Comparison of ENCODE assay signal across 24 cellular contexts in the genomic region with DNA sequence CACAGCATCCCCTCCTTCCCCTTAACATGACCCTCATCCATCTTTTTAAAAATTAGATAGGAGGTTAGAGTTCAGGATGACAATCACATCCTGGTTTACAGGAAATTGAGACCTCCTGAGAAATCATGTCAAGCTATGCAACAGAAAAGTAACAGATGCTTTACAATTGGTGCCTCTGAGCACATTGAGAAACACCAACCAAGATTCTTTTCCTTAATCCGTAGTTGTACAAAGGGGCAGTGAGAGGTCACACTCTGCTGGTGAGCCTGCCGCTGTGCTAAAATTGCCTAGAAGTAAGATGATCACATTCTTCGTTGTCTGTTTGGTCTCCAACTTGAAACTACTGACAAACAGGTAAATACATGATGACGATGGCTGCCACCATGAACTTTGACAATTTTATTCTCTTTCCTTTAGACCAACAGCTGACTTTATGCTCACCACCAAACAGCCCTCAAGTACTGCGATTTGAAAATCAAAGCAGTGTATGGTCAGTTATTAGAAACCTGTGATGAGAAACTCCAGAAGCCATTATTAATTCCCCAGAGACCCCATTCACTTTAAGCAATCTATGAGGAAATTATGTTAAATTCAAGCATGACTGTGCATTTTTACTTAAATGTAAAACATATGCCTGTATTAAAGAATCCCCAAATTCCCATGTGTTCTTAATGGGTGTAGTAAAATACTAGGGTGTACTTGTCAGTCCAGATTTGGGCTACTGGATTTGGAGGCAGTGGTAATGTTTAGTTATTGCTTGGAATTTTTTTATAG.
DNase-seq lines count a peak whose midpoint lies in the region; TF ChIP-seq lines count a peak whose summit lies in the region.
"Had no signal": no experiment of that assay in that cellular context is flagged by ENCODE, and none has a peak within 500 bp of the region (broad histone marks: within the 10 kb centered on the region; RNA-seq: fewer than 3 reads in every experiment).

No MANE protein-coding gene starts in this region.

- H3K4me1 Mint-ChIP-seq in neural progenitor cell: peaks cover 23% of the 10 kb centered on the region
- peaks cover 2% of the 10 kb centered on the region for H3K4me1 Mint-ChIP-seq in activated CD4-positive, alpha-beta T cell treated with anti-CD3 and anti-CD28 coated beads, Interleukin-2, amount 10 ng/mL, durations not matched to agents 24 days and 14 days
- H3K4me1 Mint-ChIP-seq: activated CD4-positive, alpha-beta T cell treated with anti-CD3 and anti-CD28 coated beads for 36 hours; activated CD8-positive, alpha-beta memory T cell treated with anti-CD3 and anti-CD28 coated beads, Interleukin-2, amount 10 ng/mL, durations not matched to agents 7 days and 5 days; activated naive CD8-positive, alpha-beta T cell treated with anti-CD3 and anti-CD28 coated beads for 36 hours; activated T-helper 17 cell treated with anti-CD3 and anti-CD28 coated beads, Interleukin-2, amount 50 U/mL, for 72 hours; CD8-positive, alpha-beta memory T cell; T-cell had no signal

- H3K4me1 ChIP-seq in BLaER1 (peaks cover 28% of the 10 kb centered on the region), SJCRH30 (peaks cover 49% of the 10 kb centered on the region), esophagus muscularis mucosa (no peaks in the 10 kb centered on the region), neural progenitor cell (peaks cover 25% of the 10 kb centered on the region)

- peak in 1 of 2 experiments; percentile 58 for DNase-seq in SJCRH30
- peak; percentile 47 for DNase-seq in esophagus muscularis mucosa (ENCODE audit: extremely low spot score)
- peak; percentile 35 for DNase-seq in neural progenitor cell (ENCODE audit: low spot score)
- DNase-seq in HPDE6-E6E7 (ENCODE audit: extremely low spot score): no peak
- DNase-seq in SHP77 (lab: John Stamatoyannopoulos, UW): no peak
- no peak for DNase-seq in activated naive CD4-positive, alpha-beta T cell treated with anti-CD3 and anti-CD28 coated beads, Interleukin-2, amount 50 U/mL, for 16 hours
- no peak for DNase-seq in activated CD4-positive, alpha-beta T cell treated with anti-CD3 and anti-CD28 coated beads, Interleukin-2, amount 10 ng/mL, durations not matched to agents 24 days and 14 days
- DNase-seq: activated CD4-positive, alpha-beta T cell treated with anti-CD3 and anti-CD28 coated beads for 36 hours; activated CD8-positive, alpha-beta memory T cell treated with anti-CD3 and anti-CD28 coated beads, Interleukin-2, amount 10 ng/mL, durations not matched to agents 7 days and 5 days; activated naive CD8-positive, alpha-beta T cell treated with anti-CD3 and anti-CD28 coated beads for 36 hours; CD8-positive, alpha-beta memory T cell; dermis blood vessel endothelial cell; midbrain; NCI-H1105 treated with DMSO at 0.1 percent for 48 hours; NCI-H2107; NCI-H510A treated with DMSO at 0.1 percent for 48 hours; stimulated activated naive CD4-positive, alpha-beta T cell; T-cell had no signal

- H3K4me3 Mint-ChIP-seq in neural progenitor cell: no peak overlapping the region
- no peak overlapping the region for H3K4me3 Mint-ChIP-seq in activated CD4-positive, alpha-beta T cell treated with anti-CD3 and anti-CD28 coated beads, Interleukin-2, amount 10 ng/mL, durations not matched to agents 24 days and 14 days
- H3K4me3 Mint-ChIP-seq: activated CD4-positive, alpha-beta T cell treated with anti-CD3 and anti-CD28 coated beads for 36 hours; activated CD8-positive, alpha-beta memory T cell treated with anti-CD3 and anti-CD28 coated beads, Interleukin-2, amount 10 ng/mL, durations not matched to agents 7 days and 5 days; activated naive CD8-positive, alpha-beta T cell treated with anti-CD3 and anti-CD28 coated beads for 36 hours; activated T-helper 17 cell treated with anti-CD3 and anti-CD28 coated beads, Interleukin-2, amount 50 U/mL, for 72 hours; brain; CD8-positive, alpha-beta memory T cell; nephron; T-cell had no signal

- TF ChIP-seq CTCF in esophagus muscularis mucosa (IDR thresholded peaks at IDR 0.05) (no peak), neural progenitor cell (IDR thresholded peaks at IDR 0.05) (no peak)

- H2AFZ ChIP-seq in neural progenitor cell (replicated peaks): no peak overlapping the region

- TF ChIP-seq POLR2A in esophagus muscularis mucosa (IDR thresholded peaks at IDR 0.05; ENCODE audit: low read depth): no peak

- peaks cover 9% of the 10 kb centered on the region for H3F3A ChIP-seq in neural progenitor cell (ENCODE audit: low read depth)

- 85% methylated on average over 5 of the region's 5 CpGs for WGBS in esophagus muscularis mucosa

- H3K4me2 ChIP-seq in BLaER1 (peak overlapping the region; percentile 43), neural progenitor cell (no peak overlapping the region)

- no peaks in the 10 kb centered on the region for H4K20me1 ChIP-seq in BLaER1
- no peaks in the 10 kb centered on the region for H4K20me1 ChIP-seq in neural progenitor cell (ENCODE audit: low read depth)

- peak overlapping the region; percentile 70 for H3K27ac Mint-ChIP-seq in neural progenitor cell
- no peak overlapping the region for H3K27ac Mint-ChIP-seq in activated CD4-positive, alpha-beta T cell treated with anti-CD3 and anti-CD28 coated beads, Interleukin-2, amount 10 ng/mL, durations not matched to agents 24 days and 14 days
- H3K27ac Mint-ChIP-seq: activated CD4-positive, alpha-beta T cell treated with anti-CD3 and anti-CD28 coated beads for 36 hours; activated CD8-positive, alpha-beta memory T cell treated with anti-CD3 and anti-CD28 coated beads, Interleukin-2, amount 10 ng/mL, durations not matched to agents 7 days and 5 days; activated naive CD8-positive, alpha-beta T cell treated with anti-CD3 and anti-CD28 coated beads for 36 hours; activated T-helper 17 cell treated with anti-CD3 and anti-CD28 coated beads, Interleukin-2, amount 50 U/mL, for 72 hours; brain; CD8-positive, alpha-beta memory T cell; T-cell had no signal

- H3K27me3 ChIP-seq in BLaER1 (no peaks in the 10 kb centered on the region), SJCRH30 (no peaks in the 10 kb centered on the region), esophagus muscularis mucosa (no peaks in the 10 kb centered on the region), neural progenitor cell (no peaks in the 10 kb centered on the region)

- peaks cover 8% of the 10 kb centered on the region; the same call in 1 of the 2 replicates for H3K36me3 ChIP-seq in BLaER1
- no peaks in the 10 kb centered on the region for H3K36me3 ChIP-seq in SJCRH30
- peaks cover 0 to 14% (median 2%) of the 10 kb centered on the region in 4 donors for H3K36me3 ChIP-seq in esophagus muscularis mucosa
- H3K36me3 ChIP-seq in neural progenitor cell: no peaks in the 10 kb centered on the region
- H3K36me3 ChIP-seq: thoracic aorta had no signal

- intact Hi-C loops in esophagus muscularis mucosa (cut with DNase I): no loop called here
- intact Hi-C loops in activated CD4-positive, alpha-beta T cell treated with anti-CD3 and anti-CD28 coated beads, Interleukin-2, amount 10 ng/mL, durations not matched to agents 24 days and 14 days (cut with micrococcal nuclease): no loop called here

- no peak overlapping the region for H3K9ac ChIP-seq in BLaER1
- H3K9ac ChIP-seq in neural progenitor cell: no peak overlapping the region

- H3K9me3 ChIP-seq in BLaER1: peaks cover 12% of the 10 kb centered on the region
- H3K9me3 ChIP-seq in SJCRH30 (replicated peaks): no peaks in the 10 kb centered on the region
- no peaks in the 10 kb centered on the region for H3K9me3 ChIP-seq in esophagus muscularis mucosa
- H3K9me3 ChIP-seq in neural progenitor cell (ENCODE audit: low read depth): no peaks in the 10 kb centered on the region
- H3K9me3 ChIP-seq: thoracic aorta had no signal

- H3K27ac ChIP-seq in BLaER1: no peak overlapping the region
- peak overlapping the region; percentile 14; the same call in 1 of the 2 replicates for H3K27ac ChIP-seq in SJCRH30
- H3K27ac ChIP-seq in esophagus muscularis mucosa (replicated peaks in 1 of 4): no peak overlapping the region
- no peak overlapping the region for H3K27ac ChIP-seq in neural progenitor cell
- H3K27ac ChIP-seq: skin epidermis, thoracic aorta had no signal

- no peaks in the 10 kb centered on the region for H3K79me2 ChIP-seq in neural progenitor cell (ENCODE audit: low read depth)

- no peak for TF ChIP-seq EP300 in esophagus muscularis mucosa (IDR thresholded peaks at IDR 0.05)

- H3K4me3 ChIP-seq in BLaER1: no peak overlapping the region
- no peak overlapping the region for H3K4me3 ChIP-seq in SJCRH30
- H3K4me3 ChIP-seq in esophagus muscularis mucosa: no peak overlapping the region
- no peak overlapping the region for H3K4me3 ChIP-seq in neural progenitor cell
- H3K4me3 ChIP-seq: skin epidermis, thoracic aorta had no signal

- H3K9me3 Mint-ChIP-seq in neural progenitor cell: no peaks in the 10 kb centered on the region
- H3K9me3 Mint-ChIP-seq in activated CD4-positive, alpha-beta T cell treated with anti-CD3 and anti-CD28 coated beads, Interleukin-2, amount 10 ng/mL, durations not matched to agents 24 days and 14 days: no peaks in the 10 kb centered on the region
- H3K9me3 Mint-ChIP-seq: CD8-positive, alpha-beta memory T cell had no signal

- peaks cover 16% of the 10 kb centered on the region for H3K36me3 Mint-ChIP-seq in neural progenitor cell
- H3K36me3 Mint-ChIP-seq in activated CD4-positive, alpha-beta T cell treated with anti-CD3 and anti-CD28 coated beads, Interleukin-2, amount 10 ng/mL, durations not matched to agents 24 days and 14 days (ENCODE audit: low read depth): no peaks in the 10 kb centered on the region
- H3K36me3 Mint-ChIP-seq: activated CD8-positive, alpha-beta memory T cell treated with anti-CD3 and anti-CD28 coated beads, Interleukin-2, amount 10 ng/mL, durations not matched to agents 7 days and 5 days had no signal

- H3K27me3 Mint-ChIP-seq in neural progenitor cell (ENCODE audit: insufficient read depth, low read depth): no peaks in the 10 kb centered on the region
- H3K27me3 Mint-ChIP-seq in activated CD4-positive, alpha-beta T cell treated with anti-CD3 and anti-CD28 coated beads, Interleukin-2, amount 10 ng/mL, durations not matched to agents 24 days and 14 days: no peaks in the 10 kb centered on the region
- H3K27me3 Mint-ChIP-seq: activated CD4-positive, alpha-beta T cell treated with anti-CD3 and anti-CD28 coated beads for 36 hours; activated naive CD8-positive, alpha-beta T cell treated with anti-CD3 and anti-CD28 coated beads for 36 hours; brain; T-cell had no signal

Comparison
In these comparisons a context has a peak if more than half of its experiments do, and no peak if none do; other contexts are left out.
1. DNase-seq: peak in esophagus muscularis mucosa (single experiment) and neural progenitor cell (single experiment); none in HPDE6-E6E7 (single experiment), SHP77 (0 of 2), activated naive CD4-positive, alpha-beta T cell treated with anti-CD3 and anti-CD28 coated beads, Interleukin-2, amount 50 U/mL, for 16 hours (single experiment) and activated CD4-positive, alpha-beta T cell treated with anti-CD3 and anti-CD28 coated beads, Interleukin-2, amount 10 ng/mL, durations not matched to agents 24 days and 14 days (single experiment).